In the genomic region with DNA sequence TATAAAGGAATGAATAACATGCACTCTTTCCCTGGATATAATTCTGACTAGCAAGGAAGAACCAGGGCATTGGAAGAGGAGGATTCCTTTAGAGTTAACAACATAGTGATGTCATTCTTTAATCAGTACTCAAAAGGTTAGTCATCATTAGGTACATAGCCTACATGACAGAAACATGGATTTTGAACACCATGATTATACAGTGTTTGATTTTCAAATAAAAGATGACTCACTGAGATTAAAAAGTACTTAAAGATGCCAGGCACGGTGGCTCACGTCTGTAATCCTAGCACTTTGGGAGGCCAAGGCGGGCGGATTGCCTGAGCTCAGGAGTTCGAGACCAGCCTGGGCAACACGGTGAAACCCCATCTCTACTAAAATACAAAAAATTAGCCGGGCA, we compare ENCODE assay signal across 1 cellular context.
TF ChIP-seq lines count a peak whose summit lies in the region.

No MANE protein-coding gene starts in this region.

TF ChIP-seq in HEK293, 187 proteins besides CTCF, POLR2A, EP300 and RAD21 (continued from another document):
- TF ChIP-seq, protein P1, sequence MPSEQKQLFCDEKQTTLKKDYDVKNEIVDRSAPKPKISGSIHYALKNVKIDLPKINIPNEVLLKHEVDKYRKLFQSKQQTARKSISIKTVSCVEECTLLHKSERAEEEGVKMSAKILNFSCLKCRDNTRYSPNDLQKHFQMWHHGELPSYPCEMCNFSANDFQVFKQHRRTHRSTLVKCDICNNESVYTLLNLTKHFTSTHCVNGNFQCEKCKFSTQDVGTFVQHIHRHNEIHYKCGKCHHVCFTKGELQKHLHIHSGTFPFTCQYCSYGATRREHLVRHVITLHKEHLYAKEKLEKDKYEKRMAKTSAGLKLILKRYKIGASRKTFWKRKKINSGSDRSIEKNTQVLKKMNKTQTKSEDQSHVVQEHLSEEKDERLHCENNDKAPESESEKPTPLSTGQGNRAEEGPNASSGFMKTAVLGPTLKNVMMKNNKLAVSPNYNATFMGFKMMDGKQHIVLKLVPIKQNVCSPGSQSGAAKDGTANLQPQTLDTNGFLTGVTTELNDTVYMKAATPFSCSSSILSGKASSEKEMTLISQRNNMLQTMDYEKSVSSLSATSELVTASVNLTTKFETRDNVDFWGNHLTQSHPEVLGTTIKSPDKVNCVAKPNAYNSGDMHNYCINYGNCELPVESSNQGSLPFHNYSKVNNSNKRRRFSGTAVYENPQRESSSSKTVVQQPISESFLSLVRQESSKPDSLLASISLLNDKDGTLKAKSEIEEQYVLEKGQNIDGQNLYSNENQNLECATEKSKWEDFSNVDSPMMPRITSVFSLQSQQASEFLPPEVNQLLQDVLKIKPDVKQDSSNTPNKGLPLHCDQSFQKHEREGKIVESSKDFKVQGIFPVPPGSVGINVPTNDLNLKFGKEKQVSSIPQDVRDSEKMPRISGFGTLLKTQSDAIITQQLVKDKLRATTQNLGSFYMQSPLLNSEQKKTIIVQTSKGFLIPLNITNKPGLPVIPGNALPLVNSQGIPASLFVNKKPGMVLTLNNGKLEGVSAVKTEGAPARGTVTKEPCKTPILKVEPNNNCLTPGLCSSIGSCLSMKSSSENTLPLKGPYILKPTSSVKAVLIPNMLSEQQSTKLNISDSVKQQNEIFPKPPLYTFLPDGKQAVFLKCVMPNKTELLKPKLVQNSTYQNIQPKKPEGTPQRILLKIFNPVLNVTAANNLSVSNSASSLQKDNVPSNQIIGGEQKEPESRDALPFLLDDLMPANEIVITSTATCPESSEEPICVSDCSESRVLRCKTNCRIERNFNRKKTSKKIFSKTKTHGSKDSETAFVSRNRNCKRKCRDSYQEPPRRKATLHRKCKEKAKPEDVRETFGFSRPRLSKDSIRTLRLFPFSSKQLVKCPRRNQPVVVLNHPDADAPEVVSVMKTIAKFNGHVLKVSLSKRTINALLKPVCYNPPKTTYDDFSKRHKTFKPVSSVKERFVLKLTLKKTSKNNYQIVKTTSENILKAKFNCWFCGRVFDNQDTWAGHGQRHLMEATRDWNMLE (tag by site-specific recombination; conservative IDR thresholded peaks at IDR 0.05; ENCODE audit: low read depth) = peak; percentile 50
- TF ChIP-seq ZNF660 (tag by site-specific recombination; IDR thresholded peaks at IDR 0.05) = peak; percentile 87
- TF ChIP-seq ZNF629 (tag by site-specific recombination; IDR thresholded peaks at IDR 0.05) = peak; percentile 96
- TF ChIP-seq FEZF1 (tag by site-specific recombination; IDR thresholded peaks at IDR 0.05) = peak; percentile 63
- peak; percentile 60 for TF ChIP-seq SP3 (tag by site-specific recombination; IDR thresholded peaks at IDR 0.05)
- TF ChIP-seq ZBTB17 (tag by site-specific recombination; IDR thresholded peaks at IDR 0.05) = peak; percentile 81
- TF ChIP-seq, protein P2, sequence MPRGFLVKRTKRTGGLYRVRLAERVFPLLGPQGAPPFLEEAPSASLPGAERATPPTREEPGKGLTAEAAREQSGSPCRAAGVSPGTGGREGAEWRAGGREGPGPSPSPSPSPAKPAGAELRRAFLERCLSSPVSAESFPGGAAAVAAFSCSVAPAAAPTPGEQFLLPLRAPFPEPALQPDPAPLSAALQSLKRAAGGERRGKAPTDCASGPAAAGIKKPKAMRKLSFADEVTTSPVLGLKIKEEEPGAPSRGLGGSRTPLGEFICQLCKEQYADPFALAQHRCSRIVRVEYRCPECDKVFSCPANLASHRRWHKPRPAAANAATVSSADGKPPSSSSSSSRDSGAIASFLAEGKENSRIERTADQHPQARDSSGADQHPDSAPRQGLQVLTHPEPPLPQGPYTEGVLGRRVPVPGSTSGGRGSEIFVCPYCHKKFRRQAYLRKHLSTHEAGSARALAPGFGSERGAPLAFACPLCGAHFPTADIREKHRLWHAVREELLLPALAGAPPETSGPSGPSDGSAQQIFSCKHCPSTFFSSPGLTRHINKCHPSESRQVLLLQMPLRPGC (tag by site-specific recombination; IDR thresholded peaks at IDR 0.05) = peak; percentile 97
- peak; percentile 75 for TF ChIP-seq ZNF558 (tag by site-specific recombination; IDR thresholded peaks at IDR 0.05)
- 0 out of 2 replicates have a peak, but pooled peaks have one; percentile 46 for TF ChIP-seq BCL11B (tag by site-specific recombination; IDR thresholded peaks at IDR 0.05; ENCODE audit: low read depth)
- TF ChIP-seq ZNF792 (tag by site-specific recombination; IDR thresholded peaks at IDR 0.05) = 0 out of 2 replicates have a peak, but pooled peaks have one; percentile 21
- TF ChIP-seq, protein P3, sequence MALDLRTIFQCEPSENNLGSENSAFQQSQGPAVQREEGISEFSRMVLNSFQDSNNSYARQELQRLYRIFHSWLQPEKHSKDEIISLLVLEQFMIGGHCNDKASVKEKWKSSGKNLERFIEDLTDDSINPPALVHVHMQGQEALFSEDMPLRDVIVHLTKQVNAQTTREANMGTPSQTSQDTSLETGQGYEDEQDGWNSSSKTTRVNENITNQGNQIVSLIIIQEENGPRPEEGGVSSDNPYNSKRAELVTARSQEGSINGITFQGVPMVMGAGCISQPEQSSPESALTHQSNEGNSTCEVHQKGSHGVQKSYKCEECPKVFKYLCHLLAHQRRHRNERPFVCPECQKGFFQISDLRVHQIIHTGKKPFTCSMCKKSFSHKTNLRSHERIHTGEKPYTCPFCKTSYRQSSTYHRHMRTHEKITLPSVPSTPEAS (tag by site-specific recombination; IDR thresholded peaks at IDR 0.05) = peak; percentile 46
- TF ChIP-seq YY2 (tag by site-specific recombination; IDR thresholded peaks at IDR 0.05) = peak; percentile 64
- TF ChIP-seq ZNF324 (tag by site-specific recombination; IDR thresholded peaks at IDR 0.05) = peak; percentile 66; the same call in 1 of the 2 replicates
- TF ChIP-seq, protein P4, sequence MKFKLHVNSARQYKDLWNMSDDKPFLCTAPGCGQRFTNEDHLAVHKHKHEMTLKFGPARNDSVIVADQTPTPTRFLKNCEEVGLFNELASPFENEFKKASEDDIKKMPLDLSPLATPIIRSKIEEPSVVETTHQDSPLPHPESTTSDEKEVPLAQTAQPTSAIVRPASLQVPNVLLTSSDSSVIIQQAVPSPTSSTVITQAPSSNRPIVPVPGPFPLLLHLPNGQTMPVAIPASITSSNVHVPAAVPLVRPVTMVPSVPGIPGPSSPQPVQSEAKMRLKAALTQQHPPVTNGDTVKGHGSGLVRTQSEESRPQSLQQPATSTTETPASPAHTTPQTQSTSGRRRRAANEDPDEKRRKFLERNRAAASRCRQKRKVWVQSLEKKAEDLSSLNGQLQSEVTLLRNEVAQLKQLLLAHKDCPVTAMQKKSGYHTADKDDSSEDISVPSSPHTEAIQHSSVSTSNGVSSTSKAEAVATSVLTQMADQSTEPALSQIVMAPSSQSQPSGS (tag by site-specific recombination; IDR thresholded peaks at IDR 0.05; ENCODE audit: low read depth) = peak; percentile 96
- TF ChIP-seq, protein P5, sequence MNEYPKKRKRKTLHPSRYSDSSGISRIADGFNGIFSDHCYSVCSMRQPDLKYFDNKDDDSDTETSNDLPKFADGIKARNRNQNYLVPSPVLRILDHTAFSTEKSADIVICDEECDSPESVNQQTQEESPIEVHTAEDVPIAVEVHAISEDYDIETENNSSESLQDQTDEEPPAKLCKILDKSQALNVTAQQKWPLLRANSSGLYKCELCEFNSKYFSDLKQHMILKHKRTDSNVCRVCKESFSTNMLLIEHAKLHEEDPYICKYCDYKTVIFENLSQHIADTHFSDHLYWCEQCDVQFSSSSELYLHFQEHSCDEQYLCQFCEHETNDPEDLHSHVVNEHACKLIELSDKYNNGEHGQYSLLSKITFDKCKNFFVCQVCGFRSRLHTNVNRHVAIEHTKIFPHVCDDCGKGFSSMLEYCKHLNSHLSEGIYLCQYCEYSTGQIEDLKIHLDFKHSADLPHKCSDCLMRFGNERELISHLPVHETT (tag by site-specific recombination; IDR thresholded peaks at IDR 0.05) = 0 out of 2 replicates have a peak, but pooled peaks have one; percentile 61
- TF ChIP-seq GLI2 (tag by site-specific recombination; IDR thresholded peaks at IDR 0.05; ENCODE audit: borderline replicate concordance, low read depth) = peak; percentile 65; the same call in 1 of the 2 replicates
- TF ChIP-seq ZNF692 (tag by site-specific recombination; IDR thresholded peaks at IDR 0.05) = peak; percentile 88
- TF ChIP-seq SP7 (tag by site-specific recombination; IDR thresholded peaks at IDR 0.05) = peak; percentile 99
- peak; percentile 91 for TF ChIP-seq PRDM6 (tag by site-specific recombination; IDR thresholded peaks at IDR 0.05)
- peak; percentile 50 for TF ChIP-seq GLIS2 (tag by site-specific recombination; IDR thresholded peaks at IDR 0.05)
- TF ChIP-seq HIC1 (tag by site-specific recombination; IDR thresholded peaks at IDR 0.05) = peak; percentile 95
- 0 out of 2 replicates have a peak, but pooled peaks have one; percentile 20 for TF ChIP-seq IKZF3 (tag by site-specific recombination; IDR thresholded peaks at IDR 0.05)
- TF ChIP-seq, protein P6, sequence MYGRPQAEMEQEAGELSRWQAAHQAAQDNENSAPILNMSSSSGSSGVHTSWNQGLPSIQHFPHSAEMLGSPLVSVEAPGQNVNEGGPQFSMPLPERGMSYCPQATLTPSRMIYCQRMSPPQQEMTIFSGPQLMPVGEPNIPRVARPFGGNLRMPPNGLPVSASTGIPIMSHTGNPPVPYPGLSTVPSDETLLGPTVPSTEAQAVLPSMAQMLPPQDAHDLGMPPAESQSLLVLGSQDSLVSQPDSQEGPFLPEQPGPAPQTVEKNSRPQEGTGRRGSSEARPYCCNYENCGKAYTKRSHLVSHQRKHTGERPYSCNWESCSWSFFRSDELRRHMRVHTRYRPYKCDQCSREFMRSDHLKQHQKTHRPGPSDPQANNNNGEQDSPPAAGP (tag by site-specific recombination; IDR thresholded peaks at IDR 0.05) = peak; percentile 79
- TF ChIP-seq, protein P7, sequence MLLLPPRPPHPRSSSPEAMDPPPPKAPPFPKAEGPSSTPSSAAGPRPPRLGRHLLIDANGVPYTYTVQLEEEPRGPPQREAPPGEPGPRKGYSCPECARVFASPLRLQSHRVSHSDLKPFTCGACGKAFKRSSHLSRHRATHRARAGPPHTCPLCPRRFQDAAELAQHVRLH (tag by site-specific recombination; IDR thresholded peaks at IDR 0.05) = peak; percentile 85; the same call in 1 of the 2 replicates
- TF ChIP-seq ZNF24 (tag by site-specific recombination; IDR thresholded peaks at IDR 0.05) = peak; percentile 37; the same call in 1 of the 2 replicates
